ENCODE assay signal across 1 cellular context in genomic region chr19:571127-571974, GRCh38.
TF ChIP-seq lines count a peak whose summit lies in the region.

No MANE protein-coding gene starts in this region.

TF ChIP-seq in K562, 482 proteins besides CTCF, POLR2A, EP300 and RAD21 (continued from another document and continues in another):
- TF ChIP-seq CEBPZ (IDR thresholded peaks at IDR 0.05; ENCODE audit: borderline replicate concordance, low read depth, low read length) (no peak), SFPQ (IDR thresholded peaks at IDR 0.05; ENCODE audit: low read depth, low read length) (no peak), CHD4 (IDR thresholded peaks at IDR 0.05; ENCODE audit: insufficient read depth, insufficient replicate concordance, low read depth, low read length, poor library complexity, severe bottlenecking) (no peak), PYGO2 (tag; IDR thresholded peaks at IDR 0.05) (no peak), NEUROD1 (IDR thresholded peaks at IDR 0.05; ENCODE audit: borderline replicate concordance, low read depth, low read length, partially characterized antibody) (no peak), ETS2 (tag; IDR thresholded peaks at IDR 0.05; ENCODE audit: borderline replicate concordance, poor library complexity, severe bottlenecking) (no peak), CBX3 (IDR thresholded peaks at IDR 0.05; ENCODE audit: borderline replicate concordance in 1 of 2, low read length in 2 of 2) (0 out of 3 replicates have a peak, but pooled peaks of 1 of the 2 experiments have one; percentile 42), ZNF140 (CRISPR knock-in tag; IDR thresholded peaks at IDR 0.05) (no peak), ARID1B (IDR thresholded peaks at IDR 0.05) (no peak), ZNF41 (CRISPR knock-in tag; conservative IDR thresholded peaks at IDR 0.05) (no peak), ZNF407 (IDR thresholded peaks at IDR 0.05; ENCODE audit: low read depth) (0 out of 2 replicates have a peak, but pooled peaks have one; percentile 13), FOXJ2 (tag; IDR thresholded peaks at IDR 0.05) (no peak), NUFIP1 (IDR thresholded peaks at IDR 0.05; ENCODE audit: partially characterized antibody) (no peak), ZNF384 (IDR thresholded peaks at IDR 0.05; ENCODE audit: low read depth, low read length) (no peak), CREM (IDR thresholded peaks at IDR 0.05; ENCODE audit: low read depth) (no peak), SMARCC2 (IDR thresholded peaks at IDR 0.05; ENCODE audit: low read depth) (0 out of 2 replicates have a peak, but pooled peaks have one; percentile 41), MAX (CRISPR knock-in tag; IDR thresholded peaks at IDR 0.05) (peak; percentile 31; the same call in 1 of the 2 replicates), FOXK2 (conservative IDR thresholded peaks at IDR 0.05 in 1 of 2, IDR thresholded peaks at IDR 0.05 in 1 of 2; ENCODE audit: low read depth in 2 of 2) (no peak; a peak in 1 of 4 replicates), U2AF2 (optimal IDR thresholded peaks at IDR 0.05; ENCODE audit: low read depth, low read length) (no peak), ZBTB2 (IDR thresholded peaks at IDR 0.05) (0 out of 2 replicates have a peak, but pooled peaks have one; percentile 67), NCOR1 (IDR thresholded peaks at IDR 0.05) (no peak), MEF2A (IDR thresholded peaks at IDR 0.05; ENCODE audit: control insufficient read depth, low read depth, low read length) (no peak), PPARD (CRISPR knock-in tag; IDR thresholded peaks at IDR 0.05) (no peak), ZNF518B (CRISPR knock-in tag; IDR thresholded peaks at IDR 0.05) (no peak), RBBP5 (IDR thresholded peaks at IDR 0.05; ENCODE audit: borderline replicate concordance, insufficient read depth, low read length, poor library complexity, severe bottlenecking) (no peak), IRF1 (CRISPR knock-in tag; IDR thresholded peaks at IDR 0.05; ENCODE audit: borderline replicate concordance) (no peak), CBFA2T3 (IDR thresholded peaks at IDR 0.05) (0 out of 2 replicates have a peak, but pooled peaks have one; percentile 14), GATAD2A (IDR thresholded peaks at IDR 0.05) (no peak), MCM5 (IDR thresholded peaks at IDR 0.05; ENCODE audit: low read depth) (no peak), POLR3A (IDR thresholded peaks at IDR 0.05; ENCODE audit: borderline replicate concordance, extremely low read depth, insufficient read depth, insufficient read length) (no peak), HDGF (IDR thresholded peaks at IDR 0.05) (0 out of 2 replicates have a peak, but pooled peaks have one; percentile 62), ZNF695 (CRISPR knock-in tag; IDR thresholded peaks at IDR 0.05) (no peak), HDAC3 (IDR thresholded peaks at IDR 0.05; ENCODE audit: borderline replicate concordance, partially characterized antibody) (no peak), SMAD1 (IDR thresholded peaks at IDR 0.05; ENCODE audit: low read depth, low read length, partially characterized antibody) (no peak), PCBP1 (IDR thresholded peaks at IDR 0.05; ENCODE audit: low read depth, low read length, poor library complexity, severe bottlenecking) (no peak), ZSCAN29 (IDR thresholded peaks at IDR 0.05) (no peak; the same call in 1 of the 2 replicates), DDX20 (tag; IDR thresholded peaks at IDR 0.05; ENCODE audit: low read depth) (no peak), E2F3 (CRISPR knock-in tag; IDR thresholded peaks at IDR 0.05) (peak; percentile 54; the same call in 1 of the 2 replicates), TSC22D4 (tag; IDR thresholded peaks at IDR 0.05) (no peak), ZNF134 (CRISPR knock-in tag; conservative IDR thresholded peaks at IDR 0.05) (no peak), ZNF445 (CRISPR knock-in tag; IDR thresholded peaks at IDR 0.05; ENCODE audit: low read depth) (no peak), ZNF174 (CRISPR knock-in tag; IDR thresholded peaks at IDR 0.05) (no peak), PKNOX1 (IDR thresholded peaks at IDR 0.05) (peak; percentile 64; the same call in 1 of the 2 replicates)
